ENCODE assay signal across 8 cellular contexts in the genomic region with DNA sequence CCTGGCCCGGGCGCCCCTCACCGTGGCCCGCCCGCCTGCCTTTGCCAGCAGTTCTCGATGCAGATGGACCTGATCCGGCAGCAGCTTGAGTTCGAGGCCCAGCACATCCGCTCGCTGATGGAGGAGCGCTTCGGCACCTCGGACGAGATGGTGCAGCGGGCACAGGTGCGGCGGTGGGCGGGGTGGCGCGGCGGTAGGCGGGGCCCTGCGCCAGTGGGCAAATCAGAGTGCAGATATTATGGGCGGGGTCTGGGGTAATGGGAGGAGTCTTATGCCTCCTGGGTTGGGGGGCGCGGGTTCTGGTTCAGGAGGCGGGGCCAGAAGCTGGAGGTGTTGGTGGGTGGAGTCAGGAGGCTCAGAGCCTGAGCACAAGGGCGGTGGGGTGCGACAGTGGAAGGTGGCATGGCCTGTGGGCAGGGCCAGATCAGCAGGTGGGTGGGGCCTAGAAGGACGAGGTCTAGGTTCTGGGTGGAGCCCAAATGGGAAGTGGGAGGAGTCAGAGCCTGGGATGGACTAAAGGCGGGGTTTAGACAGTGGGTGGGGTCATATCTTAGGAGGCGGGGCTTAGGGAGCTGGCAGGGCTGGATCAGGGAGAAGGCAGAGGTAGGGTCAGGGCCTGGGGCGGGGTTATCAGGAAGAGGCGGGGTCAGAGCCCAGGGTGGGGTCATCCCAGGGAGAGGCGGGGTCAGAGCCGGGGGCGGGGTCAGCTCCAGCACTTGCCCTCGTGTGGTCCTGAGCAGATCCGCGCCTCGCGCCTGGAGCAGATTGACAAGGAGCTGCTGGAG. TPM values are rescaled to one million over a fixed set of nuclear protein-coding genes. Genes with fewer than 3 reads are reported as not detected.
DNase-seq lines count a peak whose midpoint lies in the region; ATAC-seq and TF ChIP-seq lines count a peak whose summit lies in the region.

No MANE protein-coding gene starts in this region.

- H2AFZ ChIP-seq in Karpas-422 (ENCODE audit: low read length): no peak overlapping the region

- H4K20me1 ChIP-seq in Karpas-422 (ENCODE audit: insufficient read depth, low read depth, low read length): peaks cover 2% of the 10 kb centered on the region; the same call in 1 of the 2 replicates

- POLR2A ChIA-PET in naive thymus-derived CD8-positive, alpha-beta T cell (lab: Charles Lee): interaction anchor here (0.6 to 1.8 kb wide), 5 partner anchors 10 to 490 kb away, joined by 4 to 11 read pairs (median 5); partner anchors contain the start of genes CIRBP, PCSK4 and REEP6

- H3K4me1 ChIP-seq in Karpas-422 (ENCODE audit: low read length): peaks cover 3% of the 10 kb centered on the region; the same call in 1 of the 2 replicates

- H3K27me3 Mint-ChIP-seq in naive thymus-derived CD8-positive, alpha-beta T cell: peaks cover 13 to 54% (median 26%) of the 10 kb centered on the region in 5 donors

- peak overlapping the region in 9 of 10 donors; percentile 28 to 79 (median 36) for H3K4me3 Mint-ChIP-seq in naive thymus-derived CD8-positive, alpha-beta T cell

- no peaks in the 10 kb centered on the region for H3K9me3 ChIP-seq in Karpas-422 (ENCODE audit: low read length)

- H3K4me3 ChIP-seq in Karpas-422 (ENCODE audit: low read length) (no peak overlapping the region), dorsolateral prefrontal cortex (peak overlapping the region in 4 of 59 donors; percentile 9 to 28 (median 18))

- no peaks in the 10 kb centered on the region for H3K79me2 ChIP-seq in Karpas-422 (ENCODE audit: low read length)

- H3K27me3 ChIP-seq in Karpas-422 (ENCODE audit: low read length) (0 out of 2 replicates have a peak, but pooled peaks cover 1% of the 10 kb centered on the region), dorsolateral prefrontal cortex (peaks cover 0 to 19% (median 0%) of the 10 kb centered on the region in 45 donors)

- DNase-seq in GF-D8 (lab: John Stamatoyannopoulos, UW) (peak; percentile 76), Karpas-422 (peak; percentile 97), T-helper 22 cell (ENCODE audit: low read depth) (peak; percentile 39), dorsolateral prefrontal cortex (peak in 2 of 10 donors; percentile 47 to 67), cerebellum (ENCODE audit: low spot score) (no peak)
- peak in 8 of 10 donors; percentile 47 to 60 (median 52) for DNase-seq in naive thymus-derived CD8-positive, alpha-beta T cell

- H3K36me3 Mint-ChIP-seq in naive thymus-derived CD8-positive, alpha-beta T cell: peaks cover 0 to 14% (median 0%) of the 10 kb centered on the region in 3 donors

- H3K27ac ChIP-seq in Karpas-422 (ENCODE audit: low read length) (no peak overlapping the region), dorsolateral prefrontal cortex (peak overlapping the region in 50 of 59 donors; percentile 3 to 98 (median 63))

- no peaks in the 10 kb centered on the region for H3K36me3 ChIP-seq in Karpas-422 (ENCODE audit: insufficient read depth, low read length)

- peaks cover 0 to 3% (median 0%) of the 10 kb centered on the region in 9 donors for H3K9me3 Mint-ChIP-seq in naive thymus-derived CD8-positive, alpha-beta T cell

- H3K4me1 Mint-ChIP-seq in naive thymus-derived CD8-positive, alpha-beta T cell: peaks cover 7 to 24% (median 19%) of the 10 kb centered on the region in 4 donors

- H3K4me2 ChIP-seq in Karpas-422 (ENCODE audit: low read depth, low read length, poor library complexity, severe bottlenecking): peak overlapping the region; percentile 29

- no peak for TF ChIP-seq CTCF in dorsolateral prefrontal cortex (IDR thresholded peaks at IDR 0.05 in 54 of 56, conservative IDR thresholded peaks at IDR 0.05 in 2 of 56; ENCODE audit: low read depth in 1 of 56, partially characterized antibody in 56 of 56)

- H3K9me2 ChIP-seq in Karpas-422 (replicated peaks; ENCODE audit: insufficient read depth, low read length): no peaks in the 10 kb centered on the region

- ATAC-seq in naive thymus-derived CD8-positive, alpha-beta T cell: peak; percentile 70 to 76
- ATAC-seq in GM18498 (IDR thresholded peaks at IDR 0.05; ENCODE audit: unreplicated experiment) (no peak), HG03354 (IDR thresholded peaks at IDR 0.05; ENCODE audit: poor library complexity, severe bottlenecking, unreplicated experiment) (no peak)

- intact Hi-C loops in dorsolateral prefrontal cortex (cut with DNase I): no loop called here

- peak overlapping the region in 2 of 10 donors; percentile 25 to 52 for H3K27ac Mint-ChIP-seq in naive thymus-derived CD8-positive, alpha-beta T cell

- H3K9ac ChIP-seq in Karpas-422 (ENCODE audit: low read length): no peak overlapping the region

RNA-seq across cellular contexts. Expression of gene APC2, which starts 5.6 kb away (rescaled TPM):
- 1.1 and 2.8 TPM in 2 replicates for total RNA-seq in Karpas-422 (2014; rRNA removed; shearing (Covaris generic); ENCODE audit: low replicate concordance)
- total RNA-seq in dorsolateral prefrontal cortex (100 to 1,000 TPM; 130 to 289 (median 183) TPM), cerebellum (137 TPM)
- under 1 TPM; 0.08 to 0.29 TPM for total RNA-seq in naive thymus-derived CD8-positive, alpha-beta T cell
- polyA plus RNA-seq in naive thymus-derived CD8-positive, alpha-beta T cell: not detected

RNA-seq across cellular contexts. Expression of gene RPS15, which starts 17.3 kb away (rescaled TPM):
- total RNA-seq in Karpas-422 (2014; rRNA removed; shearing (Covaris generic); ENCODE audit: low replicate concordance): 2,088 and 3,414 TPM in 2 replicates
- 100 to 1,000 TPM; 343 to 670 (median 497) TPM for total RNA-seq in dorsolateral prefrontal cortex
- total RNA-seq in naive thymus-derived CD8-positive, alpha-beta T cell: 1,000 to 10,000 TPM; 1,886 to 1,928 TPM
- 1,000 to 10,000 TPM; 3,438 to 4,304 (median 3,489) TPM for polyA plus RNA-seq in naive thymus-derived CD8-positive, alpha-beta T cell
- 280 TPM for total RNA-seq in cerebellum

RNA-seq across cellular contexts. Expression of gene C19orf25, which starts 23.5 kb away (rescaled TPM):
- 26.4 and 62.2 TPM in 2 replicates for total RNA-seq in Karpas-422 (2014; rRNA removed; shearing (Covaris generic); ENCODE audit: low replicate concordance)
- total RNA-seq in dorsolateral prefrontal cortex: 10 to 100 TPM; 28.3 to 63.0 (median 35.2) TPM
- total RNA-seq in naive thymus-derived CD8-positive, alpha-beta T cell: 10 to 100 TPM; 58.3 to 59.7 TPM
- 10 to 100 TPM; 31.3 to 50.3 (median 32.5) TPM for polyA plus RNA-seq in naive thymus-derived CD8-positive, alpha-beta T cell
- total RNA-seq in cerebellum: 15.3 TPM

RNA-seq across cellular contexts. Expression of gene PCSK4, which starts 34.6 kb away (rescaled TPM):
- total RNA-seq in Karpas-422 (2014; rRNA removed; shearing (Covaris generic); ENCODE audit: low replicate concordance): 2.0 and 5.0 TPM in 2 replicates
- total RNA-seq in dorsolateral prefrontal cortex: 10 to 100 TPM in 50 of 120 experiments, 1 to 10 TPM in 70; 4.5 to 20.4 (median 9.5) TPM
- 10 to 100 TPM; 11.1 to 12.0 TPM for total RNA-seq in naive thymus-derived CD8-positive, alpha-beta T cell
- 1 to 10 TPM in 2 of 3 donors, under 1 TPM in 1; 0.35 to 1.3 (median 1.2) TPM for polyA plus RNA-seq in naive thymus-derived CD8-positive, alpha-beta T cell
- total RNA-seq in cerebellum: 3.6 TPM

RNA-seq across cellular contexts. Expression of gene REEP6, which starts 35.5 kb away (rescaled TPM):
- total RNA-seq in Karpas-422 (2014; rRNA removed; shearing (Covaris generic); ENCODE audit: low replicate concordance): 1.3 and 1.5 TPM in 2 replicates
- total RNA-seq in dorsolateral prefrontal cortex (10 to 100 TPM in 116 of 120 experiments, 1 to 10 TPM in 4; 6.9 to 23.9 (median 14.3) TPM), cerebellum (2.6 TPM)
- 1 to 10 TPM; 4.8 to 4.9 TPM for total RNA-seq in naive thymus-derived CD8-positive, alpha-beta T cell
- 1 to 10 TPM; 4.7 to 7.7 (median 6.0) TPM for polyA plus RNA-seq in naive thymus-derived CD8-positive, alpha-beta T cell

Comparison
In these comparisons a context has a peak if more than half of its experiments do, and no peak if none do; other contexts are left out.
1. ATAC-seq: peak in naive thymus-derived CD8-positive, alpha-beta T cell (2 of 2); none in GM18498 (single experiment) and HG03354 (single experiment).
2. RNA of gene APC2, which starts 5.6 kb away (total RNA-seq): 130 to 289 TPM in dorsolateral prefrontal cortex and 137 TPM in cerebellum (single experiment); 1.1 to 2.8 TPM in Karpas-422 and 0.08 to 0.29 TPM in naive thymus-derived CD8-positive, alpha-beta T cell; every median in the first group is over 10 times any median in the second.